Comparison of ENCODE assay signal across 1 cellular context in genomic region chr7:16063691-16064090, GRCh38.
TF ChIP-seq lines count a peak whose summit lies in the region.

No MANE protein-coding gene starts in this region.

TF ChIP-seq in SK-N-SH, 30 proteins besides CTCF, POLR2A, EP300 and RAD21 (continued from another document):
- TF ChIP-seq USF1 (IDR thresholded peaks at IDR 0.05; ENCODE audit: borderline replicate concordance, low read depth) (no peak), NFIC (IDR thresholded peaks at IDR 0.05; ENCODE audit: borderline replicate concordance) (no peak), FOSL2 (IDR thresholded peaks at IDR 0.05; ENCODE audit: borderline replicate concordance, low read depth) (no peak), EZH2phosphoT487 (IDR thresholded peaks at IDR 0.05; ENCODE audit: borderline replicate concordance, low read depth) (no peak), POLR2AphosphoS5 (IDR thresholded peaks at IDR 0.05; ENCODE audit: low read depth, low read length) (no peak), USF2 (IDR thresholded peaks at IDR 0.05; ENCODE audit: borderline replicate concordance, low read depth, low read length) (no peak), MEF2A (IDR thresholded peaks at IDR 0.05; ENCODE audit: borderline replicate concordance, low read depth) (no peak), PBX3 (IDR thresholded peaks at IDR 0.05) (no peak), TCF12 (IDR thresholded peaks at IDR 0.05) (no peak), MAX (IDR thresholded peaks at IDR 0.05; ENCODE audit: low read depth) (no peak), RFX5 (IDR thresholded peaks at IDR 0.05; ENCODE audit: low read length) (no peak), GABPA (IDR thresholded peaks at IDR 0.05; ENCODE audit: low read depth) (no peak), NRF1 (IDR thresholded peaks at IDR 0.05; ENCODE audit: low read depth, low read length) (no peak), FOXM1 (IDR thresholded peaks at IDR 0.05; ENCODE audit: low read depth) (no peak), SMC3 (IDR thresholded peaks at IDR 0.05; ENCODE audit: low read depth, low read length) (no peak)
